Comparison of ENCODE assay signal across 18 cellular contexts in genomic region chr5:89265511-89266169, GRCh38.
A peak's percentile ranks its signal among the peaks of the same experiment; 100 is the strongest.
DNase-seq lines count a peak whose midpoint lies in the region; ATAC-seq and TF ChIP-seq lines count a peak whose summit lies in the region.
"Had no signal": no experiment of that assay in that cellular context is flagged by ENCODE, and none has a peak within 500 bp of the region (broad histone marks: within the 10 kb centered on the region; RNA-seq: fewer than 3 reads in every experiment).

No MANE protein-coding gene starts in this region.

- no peak for TF ChIP-seq EP300 in transverse colon (IDR thresholded peaks at IDR 0.05; ENCODE audit: low read depth)

- intact Hi-C loops in transverse colon (cut with DNase I; ENCODE audit: low total_unique reads) (no loop called here), aorta (cut with DNase I) (no loop called here)

- H3K27me3 ChIP-seq in transverse colon (no peaks in the 10 kb centered on the region), aorta (ENCODE audit: control insufficient read depth in 1 of 2, insufficient read depth in 2 of 2, low read length in 1 of 2) (no peaks in the 10 kb centered on the region)
- H3K27me3 ChIP-seq: BE2C, stomach had no signal

- WGBS in transverse colon (ENCODE audit: low coverage in 1 of 2), 2 donors: 93 to 97% methylated on average over 5 of the region's 5 CpGs
- 76 to 85% methylated on average over 5 of the region's 5 CpGs for WGBS in aorta, 2 donors

- H3K36me3 ChIP-seq in transverse colon: no peaks in the 10 kb centered on the region
- no peaks in the 10 kb centered on the region for H3K36me3 ChIP-seq in aorta (ENCODE audit: control insufficient read depth in 1 of 2, insufficient read depth in 2 of 2, low read length in 1 of 2)
- H3K36me3 ChIP-seq: BE2C, stomach had no signal

- TF ChIP-seq CTCF in epithelial cell of esophagus (IDR thresholded peaks at IDR 0.05; ENCODE audit: insufficient read depth, low read depth, low read length, missing control alignments) (no peak), transverse colon (IDR thresholded peaks at IDR 0.05) (no peak)

- no peaks in the 10 kb centered on the region for H3K9me3 ChIP-seq in transverse colon
- H3K9me3 ChIP-seq in aorta (ENCODE audit: control insufficient read depth, low read length): no peaks in the 10 kb centered on the region
- H3K9me3 ChIP-seq: BE2C, stomach had no signal

- H3K4me1 ChIP-seq in transverse colon (no peaks in the 10 kb centered on the region), aorta (ENCODE audit: control insufficient read depth in 1 of 2, insufficient read depth in 2 of 2, low read length in 2 of 2) (peaks cover 0 to 2% of the 10 kb centered on the region in 2 donors)
- H3K4me1 ChIP-seq: BE2C, stomach had no signal

- no peak overlapping the region for H3K27ac ChIP-seq in transverse colon
- H3K27ac ChIP-seq in aorta (ENCODE audit: low read depth in 1 of 2, low read length in 2 of 2): no peak overlapping the region
- H3K27ac ChIP-seq: coronary artery, stomach had no signal

- no peak for ATAC-seq in aorta (ENCODE audit: low FRiP score)
- ATAC-seq: activated CD8-positive, alpha-beta T cell treated with anti-CD3 and anti-CD28 coated beads, Interleukin-2, amount 10 ng/mL, durations not matched to agents 7 days and 5 days; activated naive CD8-positive, alpha-beta T cell treated with anti-CD3 and anti-CD28 coated beads, Interleukin-2, amount 50 U/mL, for 24 hours; left colon had no signal

- in situ Hi-C loops in transverse colon (cut with MboI; ENCODE audit: low pct_ligation_motif_present in 1 of 4, low pct_unique_long_range_greater_than_20kb in 1 of 4, low sequenced_read_pairs in 3 of 4): no loop called here

- DNase-seq in Daoy (ENCODE audit: low read depth): peak; percentile 22
- peak; percentile 6 for DNase-seq in RKO (ENCODE audit: low spot score)
- DNase-seq in epithelial cell of esophagus (ENCODE audit: low read depth): peak; percentile 63
- peak; percentile 43 for DNase-seq in myocyte (ENCODE audit: low read depth)
- no peak for DNase-seq in transverse colon
- DNase-seq in NAMALWA (ENCODE audit: low spot score): no peak
- no peak for DNase-seq in aorta
- no peak for DNase-seq in NOMO-1 (lab: John Stamatoyannopoulos, UW; ENCODE audit: unreplicated experiment in 2 of 2)
- DNase-seq: activated CD8-positive, alpha-beta T cell treated with anti-CD3 and anti-CD28 coated beads, Interleukin-2, amount 10 ng/mL, durations not matched to agents 7 days and 5 days; activated naive CD8-positive, alpha-beta T cell treated with anti-CD3 and anti-CD28 coated beads, Interleukin-2, amount 50 U/mL, for 24 hours; BE2C; DMS 273 treated with DMSO at 0.1 percent for 48 hours; hypothalamus; Kasumi-1; left colon; NCI-H1436 treated with DMSO at 0.1 percent for 48 hours; stomach had no signal

- TF ChIP-seq POLR2A in transverse colon (IDR thresholded peaks at IDR 0.05): no peak

- H3K4me3 ChIP-seq in epithelial cell of esophagus (ENCODE audit: low read length): no peak overlapping the region
- no peak overlapping the region for H3K4me3 ChIP-seq in transverse colon
- no peak overlapping the region for H3K4me3 ChIP-seq in aorta (ENCODE audit: low read length in 2 of 2)
- H3K4me3 ChIP-seq: coronary artery, stomach had no signal

Comparison
In these comparisons a context has a peak if more than half of its experiments do, and no peak if none do; other contexts are left out.
1. DNase-seq: peak in Daoy (single experiment), RKO (single experiment), epithelial cell of esophagus (single experiment) and myocyte (single experiment); none in transverse colon (single experiment), NAMALWA (single experiment), aorta (0 of 2) and NOMO-1 (0 of 2).